In the genomic region with DNA sequence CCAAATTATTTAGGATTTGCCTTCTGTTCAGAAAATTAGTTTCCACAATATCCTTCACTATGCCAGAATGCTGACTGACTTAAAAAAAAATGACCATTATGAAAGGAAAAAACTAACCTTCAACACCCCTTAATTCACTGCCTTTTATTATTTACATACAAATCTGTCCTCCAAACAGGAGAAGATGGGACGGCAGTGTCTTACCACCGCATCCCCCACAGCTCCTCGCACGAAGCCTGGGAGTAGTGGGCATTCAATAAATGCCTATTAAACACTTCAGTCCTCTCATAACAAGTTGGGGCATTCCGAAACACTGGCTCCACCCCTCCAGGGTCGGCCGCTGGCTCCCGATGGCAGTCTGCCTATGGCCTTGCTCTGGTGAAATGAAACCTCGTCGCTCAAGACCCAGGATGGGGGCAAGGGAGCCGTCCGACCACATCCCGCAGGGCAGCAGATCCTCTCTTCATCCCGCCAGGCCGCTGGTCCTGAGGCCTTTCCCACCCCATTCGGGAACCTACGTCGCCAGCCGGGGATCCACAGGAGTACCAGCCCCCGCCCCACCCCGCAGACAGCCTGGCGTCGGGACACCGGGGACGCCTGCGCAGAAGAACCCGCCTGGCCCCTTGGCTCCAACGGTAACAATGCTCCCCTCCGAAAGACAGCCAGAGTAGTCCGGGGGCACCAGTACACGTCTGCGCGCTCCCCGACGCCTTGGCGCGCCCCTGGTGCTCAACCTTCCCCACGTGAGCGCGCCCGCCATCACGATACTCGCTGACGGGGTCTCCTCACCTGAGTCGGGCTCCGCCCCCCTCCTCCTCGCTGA, we compare ENCODE assay signal across 2 cellular contexts.
TF ChIP-seq lines count a peak whose summit lies in the region.

No MANE protein-coding gene starts in this region.

TF ChIP-seq in HEK293, 187 proteins besides CTCF, POLR2A, EP300 and RAD21 (continued from another document and continues in another):
- TF ChIP-seq, protein P1, sequence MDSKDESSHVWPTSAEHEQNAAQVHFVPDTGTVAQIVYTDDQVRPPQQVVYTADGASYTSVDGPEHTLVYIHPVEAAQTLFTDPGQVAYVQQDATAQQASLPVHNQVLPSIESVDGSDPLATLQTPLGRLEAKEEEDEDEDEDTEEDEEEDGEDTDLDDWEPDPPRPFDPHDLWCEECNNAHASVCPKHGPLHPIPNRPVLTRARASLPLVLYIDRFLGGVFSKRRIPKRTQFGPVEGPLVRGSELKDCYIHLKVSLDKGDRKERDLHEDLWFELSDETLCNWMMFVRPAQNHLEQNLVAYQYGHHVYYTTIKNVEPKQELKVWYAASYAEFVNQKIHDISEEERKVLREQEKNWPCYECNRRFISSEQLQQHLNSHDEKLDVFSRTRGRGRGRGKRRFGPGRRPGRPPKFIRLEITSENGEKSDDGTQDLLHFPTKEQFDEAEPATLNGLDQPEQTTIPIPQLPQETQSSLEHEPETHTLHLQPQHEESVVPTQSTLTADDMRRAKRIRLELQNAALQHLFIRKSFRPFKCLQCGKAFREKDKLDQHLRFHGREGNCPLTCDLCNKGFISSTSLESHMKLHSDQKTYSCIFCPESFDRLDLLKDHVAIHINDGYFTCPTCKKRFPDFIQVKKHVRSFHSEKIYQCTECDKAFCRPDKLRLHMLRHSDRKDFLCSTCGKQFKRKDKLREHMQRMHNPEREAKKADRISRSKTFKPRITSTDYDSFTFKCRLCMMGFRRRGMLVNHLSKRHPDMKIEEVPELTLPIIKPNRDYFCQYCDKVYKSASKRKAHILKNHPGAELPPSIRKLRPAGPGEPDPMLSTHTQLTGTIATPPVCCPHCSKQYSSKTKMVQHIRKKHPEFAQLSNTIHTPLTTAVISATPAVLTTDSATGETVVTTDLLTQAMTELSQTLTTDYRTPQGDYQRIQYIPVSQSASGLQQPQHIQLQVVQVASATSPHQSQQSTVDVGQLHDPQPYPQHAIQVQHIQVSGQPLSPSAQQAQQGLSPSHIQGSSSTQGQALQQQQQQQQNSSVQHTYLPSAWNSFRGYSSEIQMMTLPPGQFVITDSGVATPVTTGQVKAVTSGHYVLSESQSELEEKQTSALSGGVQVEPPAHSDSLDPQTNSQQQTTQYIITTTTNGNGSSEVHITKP (tag by site-specific recombination; IDR thresholded peaks at IDR 0.05): peak; percentile 67
- TF ChIP-seq, protein P2, sequence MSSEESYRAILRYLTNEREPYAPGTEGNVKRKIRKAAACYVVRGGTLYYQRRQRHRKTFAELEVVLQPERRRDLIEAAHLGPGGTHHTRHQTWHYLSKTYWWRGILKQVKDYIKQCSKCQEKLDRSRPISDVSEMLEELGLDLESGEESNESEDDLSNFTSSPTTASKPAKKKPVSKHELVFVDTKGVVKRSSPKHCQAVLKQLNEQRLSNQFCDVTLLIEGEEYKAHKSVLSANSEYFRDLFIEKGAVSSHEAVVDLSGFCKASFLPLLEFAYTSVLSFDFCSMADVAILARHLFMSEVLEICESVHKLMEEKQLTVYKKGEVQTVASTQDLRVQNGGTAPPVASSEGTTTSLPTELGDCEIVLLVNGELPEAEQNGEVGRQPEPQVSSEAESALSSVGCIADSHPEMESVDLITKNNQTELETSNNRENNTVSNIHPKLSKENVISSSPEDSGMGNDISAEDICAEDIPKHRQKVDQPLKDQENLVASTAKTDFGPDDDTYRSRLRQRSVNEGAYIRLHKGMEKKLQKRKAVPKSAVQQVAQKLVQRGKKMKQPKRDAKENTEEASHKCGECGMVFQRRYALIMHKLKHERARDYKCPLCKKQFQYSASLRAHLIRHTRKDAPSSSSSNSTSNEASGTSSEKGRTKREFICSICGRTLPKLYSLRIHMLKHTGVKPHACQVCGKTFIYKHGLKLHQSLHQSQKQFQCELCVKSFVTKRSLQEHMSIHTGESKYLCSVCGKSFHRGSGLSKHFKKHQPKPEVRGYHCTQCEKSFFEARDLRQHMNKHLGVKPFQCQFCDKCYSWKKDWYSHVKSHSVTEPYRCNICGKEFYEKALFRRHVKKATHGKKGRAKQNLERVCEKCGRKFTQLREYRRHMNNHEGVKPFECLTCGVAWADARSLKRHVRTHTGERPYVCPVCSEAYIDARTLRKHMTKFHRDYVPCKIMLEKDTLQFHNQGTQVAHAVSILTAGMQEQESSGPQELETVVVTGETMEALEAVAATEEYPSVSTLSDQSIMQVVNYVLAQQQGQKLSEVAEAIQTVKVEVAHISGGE (tag by site-specific recombination; conservative IDR thresholded peaks at IDR 0.05; ENCODE audit: low read depth): peak; percentile 51; the same call in 1 of the 2 replicates
- TF ChIP-seq ZSCAN30 (tag by site-specific recombination; IDR thresholded peaks at IDR 0.05): peak; percentile 41; the same call in 1 of the 2 replicates
- no peak for TF ChIP-seq ZNF266 (tag by site-specific recombination; IDR thresholded peaks at IDR 0.05; ENCODE audit: low read depth)
- TF ChIP-seq ZNF530 (tag by site-specific recombination; IDR thresholded peaks at IDR 0.05; ENCODE audit: low read depth): no peak
- no peak for TF ChIP-seq ZNF37A (tag by site-specific recombination; IDR thresholded peaks at IDR 0.05)
- peak; percentile 75 for TF ChIP-seq KLF9 (tag by site-specific recombination; IDR thresholded peaks at IDR 0.05; ENCODE audit: low read depth)
- peak; percentile 66; the same call in 1 of the 2 replicates for TF ChIP-seq IKZF3 (tag by site-specific recombination; IDR thresholded peaks at IDR 0.05)
- peak; percentile 62 for TF ChIP-seq ZNF341 (tag by site-specific recombination; IDR thresholded peaks at IDR 0.05; ENCODE audit: low read depth)
- no peak for TF ChIP-seq KLF1 (tag by site-specific recombination; IDR thresholded peaks at IDR 0.05)
- TF ChIP-seq ZBTB48 (tag by site-specific recombination; IDR thresholded peaks at IDR 0.05): peak; percentile 74
- no peak for TF ChIP-seq ZNF140 (tag by site-specific recombination; IDR thresholded peaks at IDR 0.05)
- no peak for TF ChIP-seq ZNF626 (tag by site-specific recombination; IDR thresholded peaks at IDR 0.05)
- no peak; the same call in 1 of the 2 replicates for TF ChIP-seq ZBTB8A (tag by site-specific recombination; IDR thresholded peaks at IDR 0.05)
- TF ChIP-seq ZNF777 (tag by site-specific recombination; IDR thresholded peaks at IDR 0.05; ENCODE audit: borderline replicate concordance): no peak
- no peak for TF ChIP-seq ZNF785 (tag by site-specific recombination; IDR thresholded peaks at IDR 0.05)
- peak; percentile 53 for TF ChIP-seq ZBTB17 (tag by site-specific recombination; IDR thresholded peaks at IDR 0.05)
- TF ChIP-seq KLF16 (tag by site-specific recombination; IDR thresholded peaks at IDR 0.05): peak; percentile 43
- no peak for TF ChIP-seq ZFP37 (tag by site-specific recombination; IDR thresholded peaks at IDR 0.05)
- TF ChIP-seq OVOL3 (tag by site-specific recombination; IDR thresholded peaks at IDR 0.05): no peak
- peak; percentile 44; the same call in 1 of the 2 replicates for TF ChIP-seq ZNF76 (tag by site-specific recombination; IDR thresholded peaks at IDR 0.05; ENCODE audit: borderline replicate concordance, low read depth)
- no peak for TF ChIP-seq MZF1 (tag by site-specific recombination; IDR thresholded peaks at IDR 0.05; ENCODE audit: borderline replicate concordance)

TF ChIP-seq in HepG2, 621 proteins besides CTCF, POLR2A, EP300 and RAD21 (continued from another document and continues in another):
- TF ChIP-seq, protein P3, sequence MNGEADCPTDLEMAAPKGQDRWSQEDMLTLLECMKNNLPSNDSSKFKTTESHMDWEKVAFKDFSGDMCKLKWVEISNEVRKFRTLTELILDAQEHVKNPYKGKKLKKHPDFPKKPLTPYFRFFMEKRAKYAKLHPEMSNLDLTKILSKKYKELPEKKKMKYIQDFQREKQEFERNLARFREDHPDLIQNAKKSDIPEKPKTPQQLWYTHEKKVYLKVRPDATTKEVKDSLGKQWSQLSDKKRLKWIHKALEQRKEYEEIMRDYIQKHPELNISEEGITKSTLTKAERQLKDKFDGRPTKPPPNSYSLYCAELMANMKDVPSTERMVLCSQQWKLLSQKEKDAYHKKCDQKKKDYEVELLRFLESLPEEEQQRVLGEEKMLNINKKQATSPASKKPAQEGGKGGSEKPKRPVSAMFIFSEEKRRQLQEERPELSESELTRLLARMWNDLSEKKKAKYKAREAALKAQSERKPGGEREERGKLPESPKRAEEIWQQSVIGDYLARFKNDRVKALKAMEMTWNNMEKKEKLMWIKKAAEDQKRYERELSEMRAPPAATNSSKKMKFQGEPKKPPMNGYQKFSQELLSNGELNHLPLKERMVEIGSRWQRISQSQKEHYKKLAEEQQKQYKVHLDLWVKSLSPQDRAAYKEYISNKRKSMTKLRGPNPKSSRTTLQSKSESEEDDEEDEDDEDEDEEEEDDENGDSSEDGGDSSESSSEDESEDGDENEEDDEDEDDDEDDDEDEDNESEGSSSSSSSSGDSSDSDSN (CRISPR knock-in tag; IDR thresholded peaks at IDR 0.05): 0 out of 2 replicates have a peak, but pooled peaks have one; percentile 49
- TF ChIP-seq SMARCE1 (IDR thresholded peaks at IDR 0.05; ENCODE audit: borderline replicate concordance) (no peak), ZBTB8A (CRISPR knock-in tag; IDR thresholded peaks at IDR 0.05; ENCODE audit: borderline replicate concordance, low read depth) (no peak), ZNF878 (CRISPR knock-in tag; IDR thresholded peaks at IDR 0.05) (no peak), GATAD1 (CRISPR knock-in tag; IDR thresholded peaks at IDR 0.05) (peak; percentile 15; the same call in 1 of the 2 replicates), ZNF746 (CRISPR knock-in tag; IDR thresholded peaks at IDR 0.05) (peak; percentile 71; the same call in 1 of the 2 replicates), ZNF557 (CRISPR knock-in tag; IDR thresholded peaks at IDR 0.05) (no peak), ZFP41 (CRISPR knock-in tag; IDR thresholded peaks at IDR 0.05; ENCODE audit: borderline replicate concordance) (no peak), ZBTB7B (CRISPR knock-in tag; IDR thresholded peaks at IDR 0.05) (no peak), SOX13 (IDR thresholded peaks at IDR 0.05) (no peak), SOX13 (CRISPR knock-in tag; conservative IDR thresholded peaks at IDR 0.05 in 1 of 2, IDR thresholded peaks at IDR 0.05 in 1 of 2) (0 out of 4 replicates have a peak, but pooled peaks of 1 of the 2 experiments have one; percentile 9), YY1 (IDR thresholded peaks at IDR 0.05; ENCODE audit: insufficient read depth, insufficient replicate concordance, low read depth, low read length) (no peak), HOXA3 (CRISPR knock-in tag; IDR thresholded peaks at IDR 0.05) (0 out of 2 replicates have a peak, but pooled peaks have one; percentile 10), ZFP90 (CRISPR knock-in tag; IDR thresholded peaks at IDR 0.05; ENCODE audit: borderline replicate concordance) (0 out of 2 replicates have a peak, but pooled peaks have one; percentile 12), ZNF737 (CRISPR knock-in tag; IDR thresholded peaks at IDR 0.05; ENCODE audit: borderline replicate concordance) (0 out of 2 replicates have a peak, but pooled peaks have one; percentile 81), YEATS4 (CRISPR knock-in tag; IDR thresholded peaks at IDR 0.05; ENCODE audit: borderline replicate concordance) (peak; percentile 76; the same call in 1 of the 2 replicates), HNRNPK (IDR thresholded peaks at IDR 0.05; ENCODE audit: low read depth, low read length, poor library complexity, severe bottlenecking) (peak; percentile 11), TAF1 (CRISPR knock-in tag; IDR thresholded peaks at IDR 0.05) (peak; percentile 62; the same call in 1 of the 2 replicates), CBFB (CRISPR knock-in tag; IDR thresholded peaks at IDR 0.05) (peak; percentile 45; the same call in 1 of the 2 replicates), NBN (conservative IDR thresholded peaks at IDR 0.05) (no peak), PHF20 (CRISPR knock-in tag; IDR thresholded peaks at IDR 0.05) (no peak), ASH2L (IDR thresholded peaks at IDR 0.05; ENCODE audit: insufficient read length, low read depth, low read length) (peak; percentile 76), ZNF354B (CRISPR knock-in tag; IDR thresholded peaks at IDR 0.05) (no peak), ZNF317 (CRISPR knock-in tag; IDR thresholded peaks at IDR 0.05) (0 out of 2 replicates have a peak, but pooled peaks have one; percentile 37), EED (CRISPR knock-in tag; IDR thresholded peaks at IDR 0.05) (peak; percentile 58; the same call in 1 of the 2 replicates), RBM39 (IDR thresholded peaks at IDR 0.05; ENCODE audit: low read depth, low read length, poor library complexity, severe bottlenecking) (peak; percentile 46), JDP2 (CRISPR knock-in tag; IDR thresholded peaks at IDR 0.05; ENCODE audit: borderline replicate concordance) (no peak), ATF7 (IDR thresholded peaks at IDR 0.05) (no peak), ATF7 (CRISPR knock-in tag; IDR thresholded peaks at IDR 0.05) (peak; percentile 7; the same call in 1 of the 2 replicates), ZNF788 (CRISPR knock-in tag; IDR thresholded peaks at IDR 0.05; ENCODE audit: borderline replicate concordance) (peak; percentile 68), NRL (CRISPR knock-in tag; IDR thresholded peaks at IDR 0.05; ENCODE audit: borderline replicate concordance) (0 out of 2 replicates have a peak, but pooled peaks have one; percentile 57), HOXD1 (CRISPR knock-in tag; IDR thresholded peaks at IDR 0.05) (no peak), KLF16 (CRISPR knock-in tag; IDR thresholded peaks at IDR 0.05) (peak in 1 of 2 experiments; percentile 50; a peak in 1 of 4 replicates)
- TF ChIP-seq, protein P4, sequence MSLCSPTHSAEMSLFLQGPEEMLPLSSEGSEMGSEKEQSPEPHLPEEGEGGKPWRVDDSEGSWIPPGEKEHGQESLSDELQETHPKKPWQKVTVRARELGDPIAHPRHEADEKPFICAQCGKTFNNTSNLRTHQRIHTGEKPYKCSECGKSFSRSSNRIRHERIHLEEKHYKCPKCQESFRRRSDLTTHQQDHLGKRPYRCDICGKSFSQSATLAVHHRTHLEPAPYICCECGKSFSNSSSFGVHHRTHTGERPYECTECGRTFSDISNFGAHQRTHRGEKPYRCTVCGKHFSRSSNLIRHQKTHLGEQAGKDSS (CRISPR knock-in tag; IDR thresholded peaks at IDR 0.05; ENCODE audit: borderline replicate concordance, low read depth): peak; percentile 42; the same call in 1 of the 2 replicates
- TF ChIP-seq, protein P5, sequence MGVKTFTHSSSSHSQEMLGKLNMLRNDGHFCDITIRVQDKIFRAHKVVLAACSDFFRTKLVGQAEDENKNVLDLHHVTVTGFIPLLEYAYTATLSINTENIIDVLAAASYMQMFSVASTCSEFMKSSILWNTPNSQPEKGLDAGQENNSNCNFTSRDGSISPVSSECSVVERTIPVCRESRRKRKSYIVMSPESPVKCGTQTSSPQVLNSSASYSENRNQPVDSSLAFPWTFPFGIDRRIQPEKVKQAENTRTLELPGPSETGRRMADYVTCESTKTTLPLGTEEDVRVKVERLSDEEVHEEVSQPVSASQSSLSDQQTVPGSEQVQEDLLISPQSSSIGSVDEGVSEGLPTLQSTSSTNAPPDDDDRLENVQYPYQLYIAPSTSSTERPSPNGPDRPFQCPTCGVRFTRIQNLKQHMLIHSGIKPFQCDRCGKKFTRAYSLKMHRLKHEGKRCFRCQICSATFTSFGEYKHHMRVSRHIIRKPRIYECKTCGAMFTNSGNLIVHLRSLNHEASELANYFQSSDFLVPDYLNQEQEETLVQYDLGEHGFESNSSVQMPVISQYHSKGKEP (CRISPR knock-in tag; IDR thresholded peaks at IDR 0.05): 0 out of 2 replicates have a peak, but pooled peaks have one; percentile 20
- TF ChIP-seq, protein P6, sequence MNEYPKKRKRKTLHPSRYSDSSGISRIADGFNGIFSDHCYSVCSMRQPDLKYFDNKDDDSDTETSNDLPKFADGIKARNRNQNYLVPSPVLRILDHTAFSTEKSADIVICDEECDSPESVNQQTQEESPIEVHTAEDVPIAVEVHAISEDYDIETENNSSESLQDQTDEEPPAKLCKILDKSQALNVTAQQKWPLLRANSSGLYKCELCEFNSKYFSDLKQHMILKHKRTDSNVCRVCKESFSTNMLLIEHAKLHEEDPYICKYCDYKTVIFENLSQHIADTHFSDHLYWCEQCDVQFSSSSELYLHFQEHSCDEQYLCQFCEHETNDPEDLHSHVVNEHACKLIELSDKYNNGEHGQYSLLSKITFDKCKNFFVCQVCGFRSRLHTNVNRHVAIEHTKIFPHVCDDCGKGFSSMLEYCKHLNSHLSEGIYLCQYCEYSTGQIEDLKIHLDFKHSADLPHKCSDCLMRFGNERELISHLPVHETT (CRISPR knock-in tag; conservative IDR thresholded peaks at IDR 0.05): 0 out of 2 replicates have a peak, but pooled peaks have one; percentile 51
